ENCODE assay signal across 8 cellular contexts in the genomic region with DNA sequence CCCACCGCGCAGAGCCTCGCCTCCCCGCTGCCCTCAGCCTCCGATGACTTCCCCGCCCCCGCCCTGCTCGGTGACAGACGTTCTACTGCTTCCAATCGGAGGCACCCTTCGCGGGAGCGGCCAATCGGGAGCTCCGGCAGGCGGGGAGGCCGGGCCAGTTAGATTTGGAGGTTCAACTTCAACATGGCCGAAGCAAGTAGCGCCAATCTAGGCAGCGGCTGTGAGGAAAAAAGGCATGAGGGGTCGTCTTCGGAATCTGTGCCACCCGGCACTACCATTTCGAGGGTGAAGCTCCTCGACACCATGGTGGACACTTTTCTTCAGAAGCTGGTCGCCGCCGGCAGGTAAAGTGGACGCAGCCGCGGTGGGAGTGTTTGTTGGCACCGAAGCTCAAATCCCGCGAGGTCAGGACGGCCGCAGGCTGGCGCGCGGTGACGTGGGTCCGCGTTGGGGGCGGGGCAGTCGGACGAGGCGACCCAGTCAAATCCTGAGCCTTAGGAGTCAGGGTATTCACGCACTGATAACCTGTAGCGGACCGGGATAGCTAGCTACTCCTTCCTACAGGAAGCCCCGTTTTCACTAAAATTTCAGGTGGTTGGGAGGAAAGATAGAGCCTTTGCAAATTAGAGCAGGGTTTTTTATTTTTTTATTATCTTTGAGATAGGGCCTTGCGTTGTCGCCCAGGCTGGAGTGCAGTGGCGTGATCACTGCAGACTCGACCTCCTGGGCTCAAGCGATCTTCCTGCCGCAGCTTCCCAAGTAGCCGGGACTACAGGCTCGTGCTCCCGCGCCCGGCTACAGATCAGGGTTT. TPM values are rescaled to one million over a fixed set of nuclear protein-coding genes. Genes with fewer than 3 reads are reported as not detected.
A peak's percentile ranks its signal among the peaks of the same experiment; 100 is the strongest.
DNase-seq lines count a peak whose midpoint lies in the region; ATAC-seq and TF ChIP-seq lines count a peak whose summit lies in the region.

PMF1 (plus strand) TSS at position 175 of the 811 bp plus-strand sequence; CDS start at position 184, 9 bp downstream.

- peak within 1 kb of the TSS; percentile 84 for H3K9ac ChIP-seq in KMS-11
- peak within 1 kb of the TSS; percentile 86 for H3K9ac ChIP-seq in mucosa of stomach (ENCODE audit: low read length)

- H3K36me3 ChIP-seq in KMS-11 (ENCODE audit: insufficient read depth) (no peaks in the 10 kb centered on the region), Panc1 (ENCODE audit: control insufficient read depth, insufficient read depth, low read length) (peaks cover 3% of the 10 kb centered on the region; the same call in 1 of the 2 replicates), esophagus (ENCODE audit: control insufficient read depth in 2 of 2, insufficient read depth in 2 of 2, low read length in 1 of 2) (peaks cover 3 to 12% of the 10 kb centered on the region in 2 donors), mucosa of stomach (ENCODE audit: control insufficient read depth, insufficient read depth, low read length) (no peaks in the 10 kb centered on the region)

- TF ChIP-seq CTCF in KMS-11 (conservative IDR thresholded peaks at IDR 0.05; ENCODE audit: low read depth, low read length) = no peak
- TF ChIP-seq CTCF in Panc1 (IDR thresholded peaks at IDR 0.05) = no peak

- H3K9me3 ChIP-seq in Panc1 (ENCODE audit: control insufficient read depth, insufficient read depth, low read depth, low read length) = no peaks in the 10 kb centered on the region
- no peaks in the 10 kb centered on the region for H3K9me3 ChIP-seq in esophagus (ENCODE audit: control insufficient read depth in 2 of 2, insufficient read depth in 1 of 2, low read depth in 1 of 2, low read length in 1 of 2)
- no peaks in the 10 kb centered on the region for H3K9me3 ChIP-seq in mucosa of stomach (ENCODE audit: control insufficient read depth, low read length)

- H3K36me3 Mint-ChIP-seq in activated T-cell treated with anti-CD3 and anti-CD28 coated beads, Interleukin-2, amount 50 U/mL, for 4 hours (ENCODE audit: insufficient read depth) = peaks cover 34% of the 10 kb centered on the region

- intact Hi-C loops in Panc1 (cut with micrococcal nuclease; ENCODE audit: unreplicated experiment) = loop anchor here (5.0 kb wide), 1 partner anchor 116 kb away; no protein-coding TSS in a partner anchor

- WGBS in esophagus, 2 donors = 0% methylated on average over 61 of the region's 61 CpGs

- H3K27me3 ChIP-seq in KMS-11 (ENCODE audit: insufficient read depth, low read depth) (no peaks in the 10 kb centered on the region), Panc1 (ENCODE audit: control insufficient read depth, insufficient read depth, low read length) (no peaks in the 10 kb centered on the region), esophagus (ENCODE audit: control insufficient read depth in 1 of 2, insufficient read depth in 2 of 2, low read length in 2 of 2) (no peaks in the 10 kb centered on the region), mucosa of stomach (ENCODE audit: control insufficient read depth, insufficient read depth, low read length) (no peaks in the 10 kb centered on the region)

- H3K79me2 ChIP-seq in KMS-11 (ENCODE audit: insufficient read depth, low read depth) = peaks cover 20% of the 10 kb centered on the region; the same call in 1 of the 2 replicates

- peak within 1 kb of the TSS; percentile 70 for H3K4me2 ChIP-seq in KMS-11

- peak within 1 kb of the TSS; percentile 72 for H2AFZ ChIP-seq in KMS-11 (ENCODE audit: low read depth)

- H3K4me1 ChIP-seq in KMS-11 (ENCODE audit: low read depth, poor library complexity, severe bottlenecking) (peaks cover 28% of the 10 kb centered on the region), Panc1 (ENCODE audit: control insufficient read depth, insufficient read depth, low read length) (peaks cover 7% of the 10 kb centered on the region; the same call in 1 of the 2 replicates), esophagus (ENCODE audit: control insufficient read depth in 2 of 2, insufficient read depth in 2 of 2, low read length in 1 of 2) (peaks cover 0 to 4% of the 10 kb centered on the region in 2 donors), mucosa of stomach (ENCODE audit: control insufficient read depth, insufficient read depth, low read length) (peaks cover 18% of the 10 kb centered on the region)

- peak within 1 kb of the TSS; percentile 95 for H3K4me3 Mint-ChIP-seq in activated T-cell treated with anti-CD3 and anti-CD28 coated beads, Interleukin-2, amount 50 U/mL, for 4 hours

- no peaks in the 10 kb centered on the region for H4K20me1 ChIP-seq in KMS-11 (ENCODE audit: insufficient read depth)

- H3K27me3 Mint-ChIP-seq in activated T-cell treated with anti-CD3 and anti-CD28 coated beads, Interleukin-2, amount 50 U/mL, for 4 hours (ENCODE audit: low read depth) = no peaks in the 10 kb centered on the region

- POLR2A ChIA-PET in Panc1 (lab: Charles Lee) = interaction anchor here (0.6 to 1.2 kb wide), 6 partner anchors 12 to 249 kb away, joined by 3 to 9 read pairs (median 7); partner anchors contain the start of gene SLC25A44

- H3K27ac ChIP-seq in KMS-11 (peak within 1 kb of the TSS; percentile 75), Panc1 (ENCODE audit: low read length) (peak within 1 kb of the TSS; percentile 97), esophagus (ENCODE audit: low read depth in 2 of 2, low read length in 1 of 2) (peak within 1 kb of the TSS; percentile 92 to 99)

- in situ Hi-C loops in Panc1 (cut with HindIII; ENCODE audit: low pct_unique_long_range_greater_than_20kb, low sequenced_read_pairs) = no loop called here

- peaks cover 41% of the 10 kb centered on the region for H3K4me1 Mint-ChIP-seq in activated T-cell treated with anti-CD3 and anti-CD28 coated beads, Interleukin-2, amount 50 U/mL, for 4 hours (ENCODE audit: low read depth)

- H3K9me3 Mint-ChIP-seq in activated T-cell treated with anti-CD3 and anti-CD28 coated beads, Interleukin-2, amount 50 U/mL, for 4 hours = no peaks in the 10 kb centered on the region

- H3K4me3 ChIP-seq in KMS-11 (IDR thresholded peaks at IDR 0.05; ENCODE audit: insufficient read depth, low read depth, low read length) = peak within 1 kb of the TSS; percentile 99
- peak within 1 kb of the TSS; percentile 76 to 94 for H3K4me3 ChIP-seq in Panc1 (ENCODE audit: low read depth in 2 of 2, low read length in 2 of 2)
- H3K4me3 ChIP-seq in esophagus (ENCODE audit: low read depth in 1 of 2, low read length in 2 of 2) = peak within 1 kb of the TSS; percentile 68 to 71
- H3K4me3 ChIP-seq in mucosa of stomach (ENCODE audit: low read length) = peak within 1 kb of the TSS; percentile 95

- peak; percentile 98 for DNase-seq in DMS53 (lab: John Stamatoyannopoulos, UW)
- DNase-seq in Panc1 (ENCODE audit: low read depth, low spot score) = peak; percentile 90
- DNase-seq in activated T-cell treated with anti-CD3 and anti-CD28 coated beads, Interleukin-2, amount 50 U/mL, for 4 hours = peak; percentile 93
- peak; percentile 98 for DNase-seq in stimulated activated CD8-positive, alpha-beta memory T cell treated with anti-CD3 and anti-CD28 coated beads, Interleukin-4, amount 100 ng/mL, for 48 hours

- BruUV-seq in Panc1 (replicated peaks; lab: Mats Ljungman, UMichigan) = TSS peak; percentile 87

- ATAC-seq in GM21723 (IDR thresholded peaks at IDR 0.05; ENCODE audit: unreplicated experiment) (peak; percentile 87), Panc1 (peak; percentile 97)
- peak; percentile 93 to 95 for ATAC-seq in activated T-cell treated with anti-CD3 and anti-CD28 coated beads, Interleukin-2, amount 50 U/mL, for 4 hours

- CTCF ChIA-PET in Panc1 (lab: Charles Lee) = interaction anchor here (0.6 to 1.3 kb wide), 5 partner anchors 11 to 109 kb away, joined by 3 to 11 read pairs (median 5); no protein-coding TSS in a partner anchor

RNA-seq across cellular contexts. Expression of gene PMF1, which starts in this region (rescaled TPM):
- 57.5 TPM for total RNA-seq in Panc1 (2021; ENCODE audit: unreplicated experiment)
- polyA plus RNA-seq in Panc1 (2012; ENCODE audit: insufficient read length) = 55.0 TPM
- total RNA-seq in activated T-cell treated with anti-CD3 and anti-CD28 coated beads, Interleukin-2, amount 50 U/mL, for 4 hours = 100 to 1,000 TPM; 184 to 201 (median 192) TPM
- polyA plus RNA-seq in esophagus = 10 to 100 TPM; 67.2 to 69.0 TPM

Comparison
In these comparisons a context has a peak if more than half of its experiments do, and no peak if none do; other contexts are left out.
1. Peak in every context shown above with its lines: DNase-seq, ATAC-seq, H3K4me3 ChIP-seq and H3K27ac ChIP-seq.